ENCODE assay signal across 1 cellular context in the genomic region with DNA sequence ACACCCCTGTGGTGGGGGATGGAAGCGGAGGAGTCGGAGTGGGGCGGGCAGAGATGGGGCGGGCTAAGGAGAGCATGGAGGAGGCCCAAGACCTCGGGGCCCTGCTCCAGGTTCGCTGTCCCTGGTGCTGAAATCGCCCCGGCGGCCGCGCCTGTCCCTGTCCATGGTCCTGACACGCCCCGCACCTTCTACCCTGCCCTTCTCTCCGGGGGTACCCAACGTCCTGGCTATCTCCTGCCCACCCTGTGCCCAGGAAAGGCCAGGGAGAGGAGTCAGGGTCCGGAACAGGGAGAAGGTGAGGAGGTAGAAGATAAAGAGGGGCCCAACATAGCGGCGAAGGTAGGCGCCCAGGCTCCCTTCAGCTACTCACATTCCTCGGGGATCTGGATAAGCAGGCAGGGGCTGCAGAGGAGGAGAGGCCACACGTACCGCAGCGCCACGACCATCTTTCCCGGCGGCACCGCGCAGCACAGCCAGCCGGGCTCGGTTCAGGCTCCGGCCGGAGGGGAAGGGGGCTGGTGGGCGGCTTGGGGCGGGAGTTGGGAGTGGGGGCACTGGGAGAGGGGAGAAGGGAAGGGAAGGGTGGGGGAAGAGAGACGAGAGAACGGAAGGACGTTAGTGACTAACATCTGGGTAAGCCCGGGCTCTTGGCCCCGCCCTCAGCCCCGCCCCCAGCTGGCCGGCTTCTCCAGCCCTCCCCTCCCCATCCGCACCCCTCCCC.
TF ChIP-seq lines count a peak whose summit lies in the region.

No MANE protein-coding gene starts in this region.

TF ChIP-seq in HepG2, 621 proteins besides CTCF, POLR2A, EP300 and RAD21 (continued from another document and continues in another):
- TF ChIP-seq ZNF18 (CRISPR knock-in tag; IDR thresholded peaks at IDR 0.05; ENCODE audit: insufficient replicate concordance) = peak; percentile 99
- peak; percentile 88 for TF ChIP-seq ETV5 (CRISPR knock-in tag; IDR thresholded peaks at IDR 0.05; ENCODE audit: borderline replicate concordance)
- no peak for TF ChIP-seq DPF2 (CRISPR knock-in tag; IDR thresholded peaks at IDR 0.05; ENCODE audit: borderline replicate concordance, low read depth)
- TF ChIP-seq GLMP (CRISPR knock-in tag; IDR thresholded peaks at IDR 0.05; ENCODE audit: borderline replicate concordance) = peak; percentile 98
- peak; percentile 98 for TF ChIP-seq ZNF761 (CRISPR knock-in tag; conservative IDR thresholded peaks at IDR 0.05)
- peak; percentile 97; the same call in 1 of the 2 replicates for TF ChIP-seq ZBTB3 (CRISPR knock-in tag; IDR thresholded peaks at IDR 0.05; ENCODE audit: borderline replicate concordance, low read depth)
- peak; percentile 90 for TF ChIP-seq FOSL1 (CRISPR knock-in tag; IDR thresholded peaks at IDR 0.05; ENCODE audit: borderline replicate concordance)
- TF ChIP-seq ZFP36 (IDR thresholded peaks at IDR 0.05; ENCODE audit: borderline replicate concordance, low read depth, low read length, partially characterized antibody) = no peak
- TF ChIP-seq PHF20 (CRISPR knock-in tag; IDR thresholded peaks at IDR 0.05) = peak; percentile 86
- peak; percentile 99 for TF ChIP-seq CHCHD3 (CRISPR knock-in tag; IDR thresholded peaks at IDR 0.05)
- peak; percentile 100 for TF ChIP-seq DZIP1 (CRISPR knock-in tag; IDR thresholded peaks at IDR 0.05)
- TF ChIP-seq TRIM24 (CRISPR knock-in tag; IDR thresholded peaks at IDR 0.05) = no peak
- TF ChIP-seq, protein P1, sequence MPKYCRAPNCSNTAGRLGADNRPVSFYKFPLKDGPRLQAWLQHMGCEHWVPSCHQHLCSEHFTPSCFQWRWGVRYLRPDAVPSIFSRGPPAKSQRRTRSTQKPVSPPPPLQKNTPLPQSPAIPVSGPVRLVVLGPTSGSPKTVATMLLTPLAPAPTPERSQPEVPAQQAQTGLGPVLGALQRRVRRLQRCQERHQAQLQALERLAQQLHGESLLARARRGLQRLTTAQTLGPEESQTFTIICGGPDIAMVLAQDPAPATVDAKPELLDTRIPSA (CRISPR knock-in tag; IDR thresholded peaks at IDR 0.05; ENCODE audit: borderline replicate concordance) = peak; percentile 99
- TF ChIP-seq ZNF350 (CRISPR knock-in tag; IDR thresholded peaks at IDR 0.05; ENCODE audit: borderline replicate concordance, low read depth) = peak; percentile 94
- TF ChIP-seq USF2 (IDR thresholded peaks at IDR 0.05; ENCODE audit: low read depth, low read length) = no peak
- no peak for TF ChIP-seq USF2 (CRISPR knock-in tag; IDR thresholded peaks at IDR 0.05; ENCODE audit: borderline replicate concordance)
- peak; percentile 99; the same call in 1 of the 2 replicates for TF ChIP-seq ZNF101 (CRISPR knock-in tag; IDR thresholded peaks at IDR 0.05; ENCODE audit: borderline replicate concordance, low read depth)
- TF ChIP-seq ZNF292 (CRISPR knock-in tag; IDR thresholded peaks at IDR 0.05; ENCODE audit: borderline replicate concordance, low read depth) = peak; percentile 80; the same call in 1 of the 2 replicates
- peak; percentile 99 for TF ChIP-seq ZNF776 (CRISPR knock-in tag; IDR thresholded peaks at IDR 0.05)
- TF ChIP-seq NCOR1 (IDR thresholded peaks at IDR 0.05; ENCODE audit: borderline replicate concordance, low read length) = no peak
- TF ChIP-seq, protein P2, sequence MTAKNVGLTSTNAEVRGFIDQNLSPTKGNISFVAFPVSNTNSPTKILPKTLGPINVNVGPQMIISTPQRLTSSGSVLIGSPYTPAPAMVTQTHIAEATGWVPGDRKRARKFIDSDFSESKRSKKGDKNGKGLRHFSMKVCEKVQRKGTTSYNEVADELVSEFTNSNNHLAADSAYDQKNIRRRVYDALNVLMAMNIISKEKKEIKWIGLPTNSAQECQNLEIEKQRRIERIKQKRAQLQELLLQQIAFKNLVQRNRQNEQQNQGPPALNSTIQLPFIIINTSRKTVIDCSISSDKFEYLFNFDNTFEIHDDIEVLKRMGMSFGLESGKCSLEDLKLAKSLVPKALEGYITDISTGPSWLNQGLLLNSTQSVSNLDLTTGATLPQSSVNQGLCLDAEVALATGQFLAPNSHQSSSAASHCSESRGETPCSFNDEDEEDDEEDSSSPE (CRISPR knock-in tag; IDR thresholded peaks at IDR 0.05) = peak; percentile 80
- peak; percentile 100 for TF ChIP-seq ZNF766 (CRISPR knock-in tag; IDR thresholded peaks at IDR 0.05; ENCODE audit: borderline replicate concordance)
- TF ChIP-seq CREM (IDR thresholded peaks at IDR 0.05) = no peak
- peak; percentile 60 for TF ChIP-seq CREM (CRISPR knock-in tag; IDR thresholded peaks at IDR 0.05)
- TF ChIP-seq RELA (CRISPR knock-in tag; IDR thresholded peaks at IDR 0.05) = peak; percentile 99
- TF ChIP-seq, protein P3, sequence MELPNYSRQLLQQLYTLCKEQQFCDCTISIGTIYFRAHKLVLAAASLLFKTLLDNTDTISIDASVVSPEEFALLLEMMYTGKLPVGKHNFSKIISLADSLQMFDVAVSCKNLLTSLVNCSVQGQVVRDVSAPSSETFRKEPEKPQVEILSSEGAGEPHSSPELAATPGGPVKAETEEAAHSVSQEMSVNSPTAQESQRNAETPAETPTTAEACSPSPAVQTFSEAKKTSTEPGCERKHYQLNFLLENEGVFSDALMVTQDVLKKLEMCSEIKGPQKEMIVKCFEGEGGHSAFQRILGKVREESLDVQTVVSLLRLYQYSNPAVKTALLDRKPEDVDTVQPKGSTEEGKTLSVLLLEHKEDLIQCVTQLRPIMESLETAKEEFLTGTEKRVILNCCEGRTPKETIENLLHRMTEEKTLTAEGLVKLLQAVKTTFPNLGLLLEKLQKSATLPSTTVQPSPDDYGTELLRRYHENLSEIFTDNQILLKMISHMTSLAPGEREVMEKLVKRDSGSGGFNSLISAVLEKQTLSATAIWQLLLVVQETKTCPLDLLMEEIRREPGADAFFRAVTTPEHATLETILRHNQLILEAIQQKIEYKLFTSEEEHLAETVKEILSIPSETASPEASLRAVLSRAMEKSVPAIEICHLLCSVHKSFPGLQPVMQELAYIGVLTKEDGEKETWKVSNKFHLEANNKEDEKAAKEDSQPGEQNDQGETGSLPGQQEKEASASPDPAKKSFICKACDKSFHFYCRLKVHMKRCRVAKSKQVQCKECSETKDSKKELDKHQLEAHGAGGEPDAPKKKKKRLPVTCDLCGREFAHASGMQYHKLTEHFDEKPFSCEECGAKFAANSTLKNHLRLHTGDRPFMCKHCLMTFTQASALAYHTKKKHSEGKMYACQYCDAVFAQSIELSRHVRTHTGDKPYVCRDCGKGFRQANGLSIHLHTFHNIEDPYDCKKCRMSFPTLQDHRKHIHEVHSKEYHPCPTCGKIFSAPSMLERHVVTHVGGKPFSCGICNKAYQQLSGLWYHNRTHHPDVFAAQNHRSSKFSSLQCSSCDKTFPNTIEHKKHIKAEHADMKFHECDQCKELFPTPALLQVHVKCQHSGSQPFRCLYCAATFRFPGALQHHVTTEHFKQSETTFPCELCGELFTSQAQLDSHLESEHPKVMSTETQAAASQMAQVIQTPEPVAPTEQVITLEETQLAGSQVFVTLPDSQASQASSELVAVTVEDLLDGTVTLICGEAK (IDR thresholded peaks at IDR 0.05) = no peak
- TF ChIP-seq, protein P3 (CRISPR knock-in tag; IDR thresholded peaks at IDR 0.05) = peak; percentile 97
- TF ChIP-seq ATAD3A (CRISPR knock-in tag; IDR thresholded peaks at IDR 0.05) = peak; percentile 99
- TF ChIP-seq JUN (CRISPR knock-in tag; IDR thresholded peaks at IDR 0.05) = peak; percentile 91; the same call in 1 of the 2 replicates
- TF ChIP-seq SALL2 (CRISPR knock-in tag; IDR thresholded peaks at IDR 0.05) = peak; percentile 100
- TF ChIP-seq RAD51 (IDR thresholded peaks at IDR 0.05; ENCODE audit: borderline replicate concordance) = no peak
- TF ChIP-seq KLF12 (CRISPR knock-in tag; IDR thresholded peaks at IDR 0.05; ENCODE audit: borderline replicate concordance) = peak; percentile 100
- TF ChIP-seq ZNF567 (CRISPR knock-in tag; IDR thresholded peaks at IDR 0.05; ENCODE audit: borderline replicate concordance) = peak; percentile 99
- TF ChIP-seq ZNF562 (CRISPR knock-in tag; IDR thresholded peaks at IDR 0.05; ENCODE audit: borderline replicate concordance) = peak; percentile 70; the same call in 1 of the 2 replicates
- peak; percentile 99 for TF ChIP-seq ZSCAN5A (CRISPR knock-in tag; IDR thresholded peaks at IDR 0.05; ENCODE audit: borderline replicate concordance)
- TF ChIP-seq ZSCAN25 (CRISPR knock-in tag; IDR thresholded peaks at IDR 0.05) = peak; percentile 95
